ENCODE assay signal across 9 cellular contexts in genomic region chr14:103630364-103631108, GRCh38. TPM values are rescaled to one million over a fixed set of nuclear protein-coding genes. Genes with fewer than 3 reads are reported as not detected.
A peak's percentile ranks its signal among the peaks of the same experiment; 100 is the strongest.
DNase-seq lines count a peak whose midpoint lies in the region; ATAC-seq, FAIRE-seq and TF ChIP-seq lines count a peak whose summit lies in the region.
"Had no signal": no experiment of that assay in that cellular context is flagged by ENCODE, and none has a peak within 500 bp of the region (broad histone marks: within the 10 kb centered on the region; RNA-seq: fewer than 3 reads in every experiment).

No MANE protein-coding gene starts in this region.

- no peak for ATAC-seq in A549
- ATAC-seq in GM12878 = no peak

- peaks cover 7% of the 10 kb centered on the region for H3K79me1 ChIP-seq in mesendoderm (ENCODE audit: low read length)

- no peaks in the 10 kb centered on the region for H3K9me3 ChIP-seq in A549
- H3K9me3 ChIP-seq in HUES48 (ENCODE audit: control insufficient read depth, insufficient read depth, low read length) = no peaks in the 10 kb centered on the region
- H3K9me3 ChIP-seq in GM12878 (replicated peaks; ENCODE audit: control insufficient read depth, insufficient read depth, low read length) = no peaks in the 10 kb centered on the region

- POLR2A ChIA-PET in A549 (lab: Yijun Ruan, JAX) = interaction anchor here (0.7 kb wide), 1 partner anchor 1460 kb away, joined by 3 read pairs; no protein-coding TSS in a partner anchor
- POLR2A ChIA-PET in GM12878 (lab: Charles Lee) = interaction anchor here (0.5 to 1.2 kb wide), 4 partner anchors 9 to 1410 kb away, joined by 3 to 6 read pairs (median 4); no protein-coding TSS in a partner anchor

- WGBS in A549 (ENCODE audit: missing lambda C conversion rate) = 23% methylated on average over 5 of the region's 5 CpGs
- 29% methylated on average over 5 of the region's 5 CpGs for WGBS in GM12878 (ENCODE audit: insufficient coverage, insufficient replicate concordance, low lambda C conversion rate, missing lambda C conversion rate)
- WGBS in mesendoderm (ENCODE audit: extremely low coverage, insufficient coverage, low lambda C conversion rate) = 100% methylated on average over 1 of the region's 5 CpGs

- CTCF ChIA-PET in A549 (lab: Yijun Ruan, JAX) (interaction anchor here (0.8 kb wide), 1 partner anchor 270 kb away, joined by 3 read pairs; no protein-coding TSS in a partner anchor), GM12878 (lab: Yijun Ruan, JAX) (no interaction called here)

- peaks cover 30% of the 10 kb centered on the region for H3K4me1 ChIP-seq in A549
- peaks cover 14% of the 10 kb centered on the region; the same call in 1 of the 2 replicates for H3K4me1 ChIP-seq in HUES48 (ENCODE audit: control insufficient read depth, insufficient read depth, low read length)
- peaks cover 14% of the 10 kb centered on the region for H3K4me1 ChIP-seq in GM12878 (ENCODE audit: control insufficient read depth, insufficient read depth, low read length)
- peaks cover 4% of the 10 kb centered on the region for H3K4me1 ChIP-seq in mesendoderm (ENCODE audit: control insufficient read depth, low read depth, low read length)

- H4K5ac ChIP-seq in mesendoderm (ENCODE audit: low read length) = no peak overlapping the region

- peak overlapping the region; percentile 24 for H3K23ac ChIP-seq in mesendoderm (ENCODE audit: low read length)

- H2BK120ac ChIP-seq in mesendoderm (ENCODE audit: low read depth, low read length) = no peak overlapping the region

- no peaks in the 10 kb centered on the region for H3K27me3 ChIP-seq in HUES48 (ENCODE audit: control insufficient read depth, insufficient read depth, low read length)
- no peaks in the 10 kb centered on the region for H3K27me3 ChIP-seq in GM12878 (replicated peaks in 1 of 2; ENCODE audit: control insufficient read depth in 2 of 2, insufficient read depth in 2 of 2, low read length in 1 of 2)
- no peaks in the 10 kb centered on the region for H3K27me3 ChIP-seq in mesendoderm (ENCODE audit: insufficient read depth, low read length, poor library complexity)

- intact Hi-C loops in GM12878 (cut with micrococcal nuclease; ENCODE audit: unreplicated experiment) = loop anchor here (5.0 kb wide), 1 partner anchor 68 kb away; the partner anchor contains the start of genes BAG5 and COA8

- H3K18ac ChIP-seq in mesendoderm (ENCODE audit: low read length) = no peak overlapping the region

- H4K8ac ChIP-seq in mesendoderm (ENCODE audit: low read depth, low read length) = no peak overlapping the region

- no peak for TF ChIP-seq RAD21 in A549 (conservative IDR thresholded peaks at IDR 0.05 in 1 of 2, IDR thresholded peaks at IDR 0.05 in 1 of 2)
- TF ChIP-seq RAD21 in GM12878 (IDR thresholded peaks at IDR 0.05; ENCODE audit: insufficient read depth, low read depth, low read length) = no peak

- H2BK15ac ChIP-seq in mesendoderm (replicated peaks; ENCODE audit: low read depth) = no peak overlapping the region

- peak overlapping the region; percentile 86 for H3K4me2 ChIP-seq in A549
- peak overlapping the region; percentile 92 for H3K4me2 ChIP-seq in GM12878 (ENCODE audit: control insufficient read depth, insufficient read depth)
- peak overlapping the region; percentile 58 for H3K4me2 ChIP-seq in mesendoderm (ENCODE audit: low read length)

- peaks cover 14% of the 10 kb centered on the region for H3K36me3 ChIP-seq in HUES48 (ENCODE audit: control insufficient read depth, insufficient read depth, low read length)
- peaks cover 0 to 4% of the 10 kb centered on the region in 2 experiments; a peak in 2 of 4 replicates for H3K36me3 ChIP-seq in GM12878 (ENCODE audit: control insufficient read depth in 2 of 2, insufficient read depth in 2 of 2, low read length in 1 of 2)
- no peaks in the 10 kb centered on the region for H3K36me3 ChIP-seq in mesendoderm (ENCODE audit: control insufficient read depth, insufficient read depth, low read length)

- SMC1A ChIA-PET in GM12878 (lab: Charles Lee; ENCODE audit: uncharacterized antibody, unreplicated experiment) = interaction anchor here (1.5 kb wide), 1 partner anchor 61 kb away, joined by 3 read pairs; no protein-coding TSS in a partner anchor

- H2AK5ac ChIP-seq in mesendoderm (ENCODE audit: low read length) = no peak overlapping the region

- H2BK5ac ChIP-seq in mesendoderm (ENCODE audit: low read length) = no peak overlapping the region

- no peak overlapping the region for H2AFZ ChIP-seq in GM12878 (ENCODE audit: control insufficient read depth, low read depth, low read length)

- DNase-seq in A549 (ENCODE audit: low read depth in 1 of 2, low spot score in 1 of 2) (no peak), GM12878 (ENCODE audit: low read depth, low spot score) (no peak), mesendoderm (no peak), ureter (ENCODE audit: low spot score) (no peak), NCI-H1417 (lab: John Stamatoyannopoulos, UW) (no peak), urothelium cell line (ENCODE audit: low spot score) (no peak), DMS 273 treated with DMSO at 0.1 percent for 48 hours (lab: John Stamatoyannopoulos, UW) (no peak)
- DNase-seq: NCI-H2029 had no signal

- no peak for TF ChIP-seq CTCF in A549 (IDR thresholded peaks at IDR 0.05)
- no peak for TF ChIP-seq CTCF in GM12878 (IDR thresholded peaks at IDR 0.05 in 2 of 3, conservative IDR thresholded peaks at IDR 0.05 in 1 of 3; ENCODE audit: control insufficient read depth in 2 of 3, extremely low read depth in 1 of 3, insufficient read depth in 1 of 3, low read depth in 3 of 3, low read length in 3 of 3)

- BruUV-seq in GM12878 (replicated peaks; lab: Mats Ljungman, UMichigan) = TSS peak; percentile 72

- H3K27ac ChIP-seq in A549 = peak overlapping the region; percentile 35 to 98; a peak in 2 of 6 replicates
- H3K27ac ChIP-seq in HUES48 (ENCODE audit: low read depth, low read length) = no peak overlapping the region
- peak overlapping the region; percentile 60; the same call in 1 of the 2 replicates for H3K27ac ChIP-seq in GM12878 (ENCODE audit: control insufficient read depth, insufficient read depth)
- H3K27ac ChIP-seq in mesendoderm (ENCODE audit: low read depth, low read length) = no peak overlapping the region

- H3K9ac ChIP-seq in HUES48 (ENCODE audit: low read depth, low read length) = no peak overlapping the region
- peak overlapping the region; percentile 90; the same call in 1 of the 2 replicates for H3K9ac ChIP-seq in GM12878 (ENCODE audit: control insufficient read depth, insufficient read depth, low read length)
- H3K9ac ChIP-seq in mesendoderm (ENCODE audit: low read length) = peak overlapping the region; percentile 41

- H3K4me3 ChIP-seq in A549 (peak overlapping the region; percentile 78), HUES48 (ENCODE audit: low read depth, low read length) (peak overlapping the region; percentile 73), GM12878 (peak overlapping the region; percentile 96), mesendoderm (ENCODE audit: low read length) (no peak overlapping the region)

- TF ChIP-seq EP300 in A549 (IDR thresholded peaks at IDR 0.05) (no peak), GM12878 (IDR thresholded peaks at IDR 0.05; ENCODE audit: borderline replicate concordance in 1 of 2, control insufficient read depth in 1 of 2, low read depth in 2 of 2, low read length in 2 of 2) (no peak)

- H3K4ac ChIP-seq in mesendoderm (ENCODE audit: low read depth, low read length) = no peak overlapping the region

- RAD21 ChIA-PET in GM12878 (lab: Charles Lee; ENCODE audit: unreplicated experiment) = no interaction called here

- H4K20me1 ChIP-seq in GM12878 (ENCODE audit: control insufficient read depth, insufficient read depth) = peaks cover 4% of the 10 kb centered on the region; the same call in 1 of the 2 replicates

- in situ Hi-C loops in GM12878 (cut with MboI) = no loop called here

- TF ChIP-seq POLR2A in A549 (IDR thresholded peaks at IDR 0.05; ENCODE audit: low read length) = no peak
- TF ChIP-seq POLR2A in GM12878 (IDR thresholded peaks at IDR 0.05; ENCODE audit: low read depth, low read length) = no peak

- H3K79me2 ChIP-seq in GM12878 (ENCODE audit: control insufficient read depth, insufficient read depth, low read length) = peaks cover 56% of the 10 kb centered on the region
- peaks cover 54% of the 10 kb centered on the region for H3K79me2 ChIP-seq in mesendoderm (ENCODE audit: control insufficient read depth, insufficient read depth, low read length)

- FAIRE-seq in A549 (lab: Jason Lieb, UNC) (no peak), GM12878 (lab: Jason Lieb, UNC) (no peak), urothelium cell line (lab: Jason Lieb, UNC) (no peak)

- H3K56ac ChIP-seq in mesendoderm (ENCODE audit: low read length) = peak overlapping the region; percentile 65

TF ChIP-seq in A549, 52 proteins besides CTCF, POLR2A, EP300 and RAD21 (continues in another document):
- TF ChIP-seq RARB (CRISPR knock-in tag; IDR thresholded peaks at IDR 0.05) = no peak

TF ChIP-seq in GM12878, 131 proteins besides CTCF, POLR2A, EP300 and RAD21 (continues in another document):
- TF ChIP-seq IKZF2 (IDR thresholded peaks at IDR 0.05) = no peak

RNA-seq across cellular contexts. Expression of gene KLC1, which starts 1.5 kb away (rescaled TPM):
- polyA plus RNA-seq in A549 (2011; rRNA removed) = 106 and 150 TPM in 2 replicates
- polyA plus RNA-seq in A549 (2012; cell fraction: cytosol; rRNA removed) = 160 and 161 TPM in 2 replicates
- 258 TPM in 2 replicates for polyA plus RNA-seq in A549 (2012; cell fraction: nucleus; rRNA removed)
- polyA plus RNA-seq in A549 (2017; fragmentation: RNase III; extraction: RNeasy Plus Mini Kit Qiagen cat#74134 plus additional on column Dnase treatment) = 74.8 to 82.9 TPM (median 81.8 TPM) in 3 replicates
- 64.6 and 71.5 TPM in 2 replicates for polyA minus RNA-seq in A549 (2011; rRNA and poly(A)+ RNA removed)
- 554 and 642 TPM in 2 replicates for total RNA-seq in GM12878 (2013; cell fraction: nucleolus; rRNA removed)
- 95.2 and 105 TPM in 2 replicates for total RNA-seq in GM12878 (2014; rRNA removed)
- 68.9 and 71.4 TPM in 2 replicates for total RNA-seq in GM12878 (2014; rRNA removed; fragmentation: Illumina TruSeq; extraction: Trizol)
- 102 and 113 TPM in 2 replicates for total RNA-seq in GM12878 (2021)
- 28.4 TPM for polyA plus RNA-seq in GM12878 (2011; ENCODE audit: low read depth)
- polyA plus RNA-seq in GM12878 (2011; rRNA removed) = 85.2 and 120 TPM in 2 replicates
- polyA plus RNA-seq in GM12878 (2011; cell fraction: cytosol; rRNA removed) = 67.3 and 92.1 TPM in 2 replicates
- polyA plus RNA-seq in GM12878 (2011; cell fraction: nucleus; rRNA removed) = 163 and 232 TPM in 2 replicates
- 47.0 and 54.6 TPM in 2 replicates for polyA plus RNA-seq in GM12878 (2012)
- polyA plus RNA-seq in GM12878 (2014; fragmentation: Illumina TruSeq; extraction: Trizol) = 39.2 and 44.2 TPM in 2 replicates
- 10 to 100 TPM in 1 of 2 experiments, 1 to 10 TPM in 1; 5.5 to 15.5 TPM for polyA plus RNA-seq in GM12878 (2014; fragmentation: Nextera tagmentation; extraction: Ambion mirVana)
- polyA plus RNA-seq in GM12878 (2014; rRNA removed) = 137 and 140 TPM in 2 replicates
- 10 to 100 TPM; 75.7 to 76.5 TPM for polyA plus RNA-seq in GM12878 (2016; fragmentation: Nextera tagmentation; extraction: Ambion mirVana)
- polyA minus RNA-seq in GM12878 (2011; rRNA and poly(A)+ RNA removed) = 56.7 and 78.0 TPM in 2 replicates
- polyA minus RNA-seq in GM12878 (2011; cell fraction: cytosol; rRNA and poly(A)+ RNA removed) = 26.9 and 31.3 TPM in 2 replicates
- polyA minus RNA-seq in GM12878 (2011; cell fraction: nucleus; rRNA and poly(A)+ RNA removed) = 69.4 and 128 TPM in 2 replicates
- 73.1 TPM for polyA plus RNA-seq in mesendoderm (2013, experiment 1 of 2)
- polyA plus RNA-seq in mesendoderm (2013, experiment 2 of 2) = 71.9 TPM
- 179 TPM for total RNA-seq in ureter

Comparison
In these comparisons a context has a peak if more than half of its experiments do, and no peak if none do; other contexts are left out.
1. H3K27ac ChIP-seq: peak in A549 (2 of 2) and GM12878 (single experiment); none in HUES48 (single experiment) and mesendoderm (single experiment).
2. Of the 24 proteins assayed by ChIP-seq in both GM12878 and A549: peak only in GM12878: REST; only in A549: none; in both: none; in neither: 23.
3. Peak in every context shown above with its lines, with median percentiles within 50 percentile points of each other: H3K4me2 ChIP-seq.